ENCODE assay signal across 9 cellular contexts in genomic region chr14:22558221-22558913, GRCh38. TPM values are rescaled to one million over a fixed set of nuclear protein-coding genes. Genes with fewer than 3 reads are reported as not detected.
DNase-seq lines count a peak whose midpoint lies in the region; ATAC-seq and TF ChIP-seq lines count a peak whose summit lies in the region.
"Had no signal": no experiment of that assay in that cellular context is flagged by ENCODE, and none has a peak within 500 bp of the region (broad histone marks: within the 10 kb centered on the region; RNA-seq: fewer than 3 reads in every experiment).

No MANE protein-coding gene starts in this region.

- no peaks in the 10 kb centered on the region for H3K9me3 ChIP-seq in esophagus squamous epithelium
- no peaks in the 10 kb centered on the region for H3K9me3 ChIP-seq in SJCRH30 (replicated peaks)

- H3K4me3 ChIP-seq in HFF-Myc (replicated peaks; ENCODE audit: low read depth, low read length) (no peak overlapping the region), esophagus squamous epithelium (no peak overlapping the region), SJCRH30 (no peak overlapping the region)

- H3K4me3 Mint-ChIP-seq in activated CD4-positive, alpha-beta memory T cell treated with anti-CD3 and anti-CD28 coated beads, Interleukin-2, amount 10 ng/mL, durations not matched to agents 7 days and 5 days = peak overlapping the region; percentile 76

- TF ChIP-seq CTCF in HFF-Myc (IDR thresholded peaks at IDR 0.05; ENCODE audit: low read depth, low read length, missing control alignments) = peak; percentile 13
- TF ChIP-seq CTCF in esophagus squamous epithelium (IDR thresholded peaks at IDR 0.05) = peak in 3 of 6 experiments; percentile 15 to 34 (median 28)

- no peak for DNase-seq in HFF-Myc (ENCODE audit: extremely low read depth, low read depth)
- DNase-seq in activated CD4-positive, alpha-beta memory T cell treated with anti-CD3 and anti-CD28 coated beads, Interleukin-2, amount 10 ng/mL, durations not matched to agents 7 days and 5 days = peak; percentile 81
- no peak for DNase-seq in esophagus squamous epithelium (lab: John Stamatoyannopoulos, UW)
- DNase-seq in stimulated activated CD4-positive, alpha-beta T cell treated with anti-CD3 and anti-CD28 coated beads, Interleukin-4, amount 100 ng/mL, for 24 hours = peak; percentile 71
- no peak for DNase-seq in NCI-H526 (lab: John Stamatoyannopoulos, UW)
- DNase-seq in cortex of kidney (lab: John Stamatoyannopoulos, UW) = no peak
- DNase-seq in SJCRH30 = no peak

- no peak for ATAC-seq in HG03175 (IDR thresholded peaks at IDR 0.05; ENCODE audit: unreplicated experiment)

- no peak for TF ChIP-seq POLR2A in esophagus squamous epithelium (IDR thresholded peaks at IDR 0.05)

- peak overlapping the region; percentile 95 for H3K27ac Mint-ChIP-seq in activated CD4-positive, alpha-beta memory T cell treated with anti-CD3 and anti-CD28 coated beads, Interleukin-2, amount 10 ng/mL, durations not matched to agents 7 days and 5 days

- CTCF ChIA-PET in activated CD4-positive, alpha-beta memory T cell treated with anti-CD3 and anti-CD28 coated beads, Interleukin-2, amount 10 ng/mL, durations not matched to agents 7 days and 5 days (lab: Charles Lee) = interaction anchor here (0.6 to 8.4 kb wide), 19 partner anchors 9 to 641 kb away, joined by 3 to 593 read pairs (median 3); partner anchors contain the start of genes DAD1 and MRPL52

- H3K36me3 ChIP-seq in esophagus squamous epithelium (peaks cover 0 to 3% (median 0%) of the 10 kb centered on the region in 3 donors), SJCRH30 (no peaks in the 10 kb centered on the region)

- POLR2A ChIA-PET in activated CD4-positive, alpha-beta memory T cell treated with anti-CD3 and anti-CD28 coated beads, Interleukin-2, amount 10 ng/mL, durations not matched to agents 7 days and 5 days (lab: Charles Lee) = interaction anchor here (0.7 to 26.6 kb wide), 14 partner anchors 5 to 644 kb away, joined by 3 to 1110 read pairs (median 3); partner anchors contain the start of genes ACIN1, C14orf119 and DAD1

- H3K4me1 Mint-ChIP-seq in activated CD4-positive, alpha-beta memory T cell treated with anti-CD3 and anti-CD28 coated beads, Interleukin-2, amount 10 ng/mL, durations not matched to agents 7 days and 5 days = peaks cover 89% of the 10 kb centered on the region

- intact Hi-C loops in esophagus squamous epithelium (cut with DNase I) = loop anchor here (10.0 kb wide), 2 partner anchors 96 to 174 kb away; no protein-coding TSS in a partner anchor

- WGBS in esophagus squamous epithelium, 2 donors = 66 to 71% methylated on average over 14 to 21 of the region's 25 CpGs

- H3K27ac ChIP-seq in esophagus squamous epithelium = peak overlapping the region; percentile 65 to 85 (median 79)
- H3K27ac ChIP-seq in SJCRH30 = no peak overlapping the region
- H3K27ac ChIP-seq: epithelial cell of prostate had no signal

- peaks cover 21% of the 10 kb centered on the region for H3K36me3 Mint-ChIP-seq in activated CD4-positive, alpha-beta memory T cell treated with anti-CD3 and anti-CD28 coated beads, Interleukin-2, amount 10 ng/mL, durations not matched to agents 7 days and 5 days (ENCODE audit: low read depth)

- H3K27me3 ChIP-seq in esophagus squamous epithelium = no peaks in the 10 kb centered on the region
- no peaks in the 10 kb centered on the region for H3K27me3 ChIP-seq in SJCRH30

- H3K27me3 Mint-ChIP-seq in activated CD4-positive, alpha-beta memory T cell treated with anti-CD3 and anti-CD28 coated beads, Interleukin-2, amount 10 ng/mL, durations not matched to agents 7 days and 5 days = peaks cover 2% of the 10 kb centered on the region

- H3K9me3 Mint-ChIP-seq in activated CD4-positive, alpha-beta memory T cell treated with anti-CD3 and anti-CD28 coated beads, Interleukin-2, amount 10 ng/mL, durations not matched to agents 7 days and 5 days = no peaks in the 10 kb centered on the region

- H3K4me1 ChIP-seq in esophagus squamous epithelium (peaks cover 34 to 85% (median 63%) of the 10 kb centered on the region in 3 donors), SJCRH30 (peaks cover 12% of the 10 kb centered on the region)

RNA-seq across cellular contexts. Expression of gene DAD1, which starts 30.7 kb away (rescaled TPM):
- total RNA-seq in activated CD4-positive, alpha-beta memory T cell treated with anti-CD3 and anti-CD28 coated beads, Interleukin-2, amount 10 ng/mL, durations not matched to agents 7 days and 5 days = 100 to 1,000 TPM; 160 to 167 TPM
- total RNA-seq in esophagus squamous epithelium = 100 to 1,000 TPM; 174 to 280 (median 225) TPM
- 225 and 241 TPM in 2 replicates for total RNA-seq in SJCRH30 (2014; rRNA removed; shearing (Covaris generic))

RNA-seq across cellular contexts. Expression of gene ABHD4, which starts 39.7 kb away (rescaled TPM):
- 10 to 100 TPM; 16.7 to 20.7 TPM for total RNA-seq in activated CD4-positive, alpha-beta memory T cell treated with anti-CD3 and anti-CD28 coated beads, Interleukin-2, amount 10 ng/mL, durations not matched to agents 7 days and 5 days
- total RNA-seq in esophagus squamous epithelium = 10 to 100 TPM; 22.9 to 45.4 (median 30.1) TPM
- 6.1 and 7.2 TPM in 2 replicates for total RNA-seq in SJCRH30 (2014; rRNA removed; shearing (Covaris generic))

Comparison
In these comparisons a context has a peak if more than half of its experiments do, and no peak if none do; other contexts are left out.
1. DNase-seq: peak in activated CD4-positive, alpha-beta memory T cell treated with anti-CD3 and anti-CD28 coated beads, Interleukin-2, amount 10 ng/mL, durations not matched to agents 7 days and 5 days (single experiment) and stimulated activated CD4-positive, alpha-beta T cell treated with anti-CD3 and anti-CD28 coated beads, Interleukin-4, amount 100 ng/mL, for 24 hours (single experiment); none in HFF-Myc (single experiment), esophagus squamous epithelium (single experiment), NCI-H526 (0 of 2), cortex of kidney (single experiment) and SJCRH30 (0 of 2).